ENCODE assay signal across 24 cellular contexts in the genomic region with DNA sequence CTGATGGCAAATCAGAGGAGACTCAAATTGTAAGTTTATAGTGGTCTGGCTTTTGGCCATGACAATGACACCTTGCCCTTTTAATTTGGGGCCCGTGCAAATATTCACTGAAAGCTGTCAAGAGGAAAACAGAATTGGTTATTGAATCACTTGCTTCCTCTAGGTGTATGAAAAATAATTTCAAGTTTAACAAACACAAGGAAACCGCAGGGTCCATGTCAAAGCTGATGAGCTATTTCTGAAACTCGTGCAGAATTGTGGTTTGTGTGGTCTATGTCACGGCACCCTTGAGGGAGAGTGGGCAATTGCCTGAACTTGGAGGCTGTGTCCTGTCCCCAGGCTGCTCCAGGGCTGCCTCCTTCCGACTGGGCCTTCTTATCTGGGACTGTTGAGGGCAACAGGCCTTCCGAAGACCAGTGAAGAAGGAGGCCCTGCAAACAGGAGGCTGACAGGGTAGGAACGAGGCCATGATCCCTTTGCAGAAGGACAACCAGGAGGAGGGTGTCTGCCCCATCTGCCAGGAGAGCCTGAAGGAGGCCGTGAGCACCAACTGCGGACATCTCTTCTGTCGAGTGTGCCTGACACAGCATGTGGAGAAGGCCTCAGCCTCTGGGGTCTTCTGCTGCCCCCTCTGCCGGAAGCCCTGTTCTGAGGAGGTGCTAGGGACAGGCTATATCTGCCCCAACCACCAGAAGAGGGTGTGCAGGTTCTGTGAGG. TPM values are rescaled to one million over a fixed set of nuclear protein-coding genes. Genes with fewer than 3 reads are reported as not detected.
DNase-seq lines count a peak whose midpoint lies in the region; ATAC-seq and TF ChIP-seq lines count a peak whose summit lies in the region.
"Had no signal": no experiment of that assay in that cellular context is flagged by ENCODE, and none has a peak within 500 bp of the region (broad histone marks: within the 10 kb centered on the region; RNA-seq: fewer than 3 reads in every experiment).

No MANE protein-coding gene starts in this region.

- H3K4me3 ChIP-seq in HEK293 (ENCODE audit: low read depth, low read length) (no peak overlapping the region), colonic mucosa (peak overlapping the region; percentile 16), lower lobe of right lung (no peak overlapping the region)
- H3K4me3 ChIP-seq: breast epithelium, coronary artery, right atrium auricular region, suprapubic skin had no signal

- no peaks in the 10 kb centered on the region for H3K9me3 Mint-ChIP-seq in activated CD4-positive, alpha-beta T cell treated with anti-CD3 and anti-CD28 coated beads for 36 hours (ENCODE audit: low read depth)
- H3K9me3 Mint-ChIP-seq: H9; memory B cell; naive B cell; T-helper 2 cell treated with Interferon-gamma antibody and Interleukin-4, amounts not matched to agents 5 μg/mL and 100 μg/mL, for 36 hours had no signal

- peaks cover 6% of the 10 kb centered on the region for H3K4me1 Mint-ChIP-seq in activated CD4-positive, alpha-beta T cell treated with anti-CD3 and anti-CD28 coated beads for 36 hours
- H3K4me1 Mint-ChIP-seq: H9, memory B cell, naive B cell had no signal

- peak; percentile 18 for DNase-seq in activated CD4-positive, alpha-beta T cell treated with anti-CD3 and anti-CD28 coated beads for 36 hours
- no peak for DNase-seq in activated CD4-positive, alpha-beta T cell treated with anti-CD3 and anti-CD28 coated beads, Interleukin-2, amount 50 U/mL, for 48 hours
- peak; percentile 21 for DNase-seq in colonic mucosa
- no peak for DNase-seq in lower lobe of right lung
- DNase-seq: activated effector memory CD4-positive, alpha-beta T cell treated with anti-CD3 and anti-CD28 coated beads, Interleukin-2, amount 50 U/mL, for 16 hours; Calu3; EL; H9; naive B cell; NCI-H1436 treated with DMSO at 0.1 percent for 48 hours; NCI-H524 treated with DMSO at 0.1 percent for 48 hours; SK-N-SH; stimulated activated CD8-positive, alpha-beta memory T cell treated with anti-CD3 and anti-CD28 coated beads, Interleukin-4, amount 100 ng/mL, for 48 hours had no signal

- H3K9me3 ChIP-seq in HEK293 (ENCODE audit: control insufficient read depth, insufficient read depth, low read depth, low read length) (no peaks in the 10 kb centered on the region), colonic mucosa (no peaks in the 10 kb centered on the region), lower lobe of right lung (no peaks in the 10 kb centered on the region)
- H3K9me3 ChIP-seq: breast epithelium, right atrium auricular region, SK-N-SH, suprapubic skin had no signal

- TF ChIP-seq CTCF in HEK293 (tag by site-specific recombination; IDR thresholded peaks at IDR 0.05) (no peak), colonic mucosa (IDR thresholded peaks at IDR 0.05) (no peak), lower lobe of right lung (IDR thresholded peaks at IDR 0.05) (no peak)

- CTCF ChIA-PET in activated CD4-positive, alpha-beta T cell treated with anti-CD3 and anti-CD28 coated beads for 36 hours (lab: Charles Lee), result interaction anchor here (2.2 kb wide), 1 partner anchor 32 kb away, joined by 10 read pairs; no protein-coding TSS in a partner anchor
- CTCF ChIA-PET in HEK293 (lab: Yijun Ruan, JAX), result interaction anchor here (1.2 to 8.4 kb wide), 2 partner anchors 14 to 32 kb away, joined by 6 to 200 read pairs; no protein-coding TSS in a partner anchor

- peaks cover 40% of the 10 kb centered on the region for H3K27me3 Mint-ChIP-seq in activated CD4-positive, alpha-beta T cell treated with anti-CD3 and anti-CD28 coated beads for 36 hours

- no peaks in the 10 kb centered on the region for H3K36me3 ChIP-seq in HEK293 (ENCODE audit: control insufficient read depth in 2 of 2, insufficient read depth in 1 of 2, low read length in 2 of 2)
- no peaks in the 10 kb centered on the region for H3K36me3 ChIP-seq in colonic mucosa
- H3K36me3 ChIP-seq in lower lobe of right lung, result no peaks in the 10 kb centered on the region
- H3K36me3 ChIP-seq: breast epithelium, right atrium auricular region, suprapubic skin had no signal

- H3K36me3 Mint-ChIP-seq in activated CD4-positive, alpha-beta T cell treated with anti-CD3 and anti-CD28 coated beads for 36 hours (ENCODE audit: low read depth), result no peaks in the 10 kb centered on the region
- H3K36me3 Mint-ChIP-seq: memory B cell, naive B cell had no signal

- no peak overlapping the region for H3K4me3 Mint-ChIP-seq in activated CD4-positive, alpha-beta T cell treated with anti-CD3 and anti-CD28 coated beads for 36 hours
- H3K4me3 Mint-ChIP-seq: H9; memory B cell; naive B cell; T-helper 2 cell treated with Interferon-gamma antibody and Interleukin-4, amounts not matched to agents 5 μg/mL and 100 μg/mL, for 36 hours had no signal

- H3K27ac ChIP-seq in HEK293 (ENCODE audit: extremely low read depth, low read depth, low read length) (no peak overlapping the region), colonic mucosa (peak overlapping the region; percentile 41), lower lobe of right lung (no peak overlapping the region)
- H3K27ac ChIP-seq: breast epithelium, coronary artery, right atrium auricular region, suprapubic skin had no signal

- H3K27ac Mint-ChIP-seq in activated CD4-positive, alpha-beta T cell treated with anti-CD3 and anti-CD28 coated beads for 36 hours, result no peak overlapping the region
- H3K27ac Mint-ChIP-seq: H9; memory B cell; T-helper 2 cell treated with Interferon-gamma antibody and Interleukin-4, amounts not matched to agents 5 μg/mL and 100 μg/mL, for 36 hours had no signal

- ATAC-seq in activated CD4-positive, alpha-beta T cell treated with anti-CD3 and anti-CD28 coated beads for 36 hours, result peak; percentile 47
- ATAC-seq in HG03521 (IDR thresholded peaks at IDR 0.05; ENCODE audit: unreplicated experiment) (no peak), lower lobe of right lung (no peak)

- H3K9ac ChIP-seq in colonic mucosa (ENCODE audit: low read depth in 2 of 2, low read length in 2 of 2), result no peak overlapping the region
- H3K9ac ChIP-seq: SK-N-SH had no signal

- no peaks in the 10 kb centered on the region for H3K27me3 ChIP-seq in colonic mucosa
- peaks cover 18% of the 10 kb centered on the region for H3K27me3 ChIP-seq in lower lobe of right lung (ENCODE audit: low read depth)
- H3K27me3 ChIP-seq: right atrium auricular region had no signal

- intact Hi-C loops in activated CD4-positive, alpha-beta T cell treated with anti-CD3 and anti-CD28 coated beads for 36 hours (cut with DNase I, micrococcal nuclease), result no loop called here
- intact Hi-C loops in colonic mucosa (cut with DNase I) (loop anchor here (5.0 kb wide), 1 partner anchor 36 kb away; no protein-coding TSS in a partner anchor), lower lobe of right lung (cut with DNase I) (no loop called here)

- POLR2A ChIA-PET in activated CD4-positive, alpha-beta T cell treated with anti-CD3 and anti-CD28 coated beads for 36 hours (lab: Charles Lee), result no interaction called here
- POLR2A ChIA-PET in HEK293 (lab: Yijun Ruan, JAX), result no interaction called here

- no peaks in the 10 kb centered on the region for H3K4me1 ChIP-seq in HEK293 (ENCODE audit: control insufficient read depth, insufficient read depth, low read length)
- H3K4me1 ChIP-seq in colonic mucosa, result no peaks in the 10 kb centered on the region
- no peaks in the 10 kb centered on the region for H3K4me1 ChIP-seq in lower lobe of right lung
- H3K4me1 ChIP-seq: breast epithelium, right atrium auricular region, suprapubic skin had no signal

TF ChIP-seq in HEK293, 187 proteins besides CTCF, POLR2A, EP300 and RAD21:
- TF ChIP-seq ZNF707 (tag by site-specific recombination; IDR thresholded peaks at IDR 0.05), result peak; percentile 72
- TF ChIP-seq ZNF114 (tag by site-specific recombination; IDR thresholded peaks at IDR 0.05), result no peak
TF ChIP-seq in HEK293: peak in this region for 1.

RNA-seq across cellular contexts. Expression of a gene that starts 0.8 kb away (rescaled TPM):
- not detected for total RNA-seq in activated CD4-positive, alpha-beta T cell treated with anti-CD3 and anti-CD28 coated beads for 36 hours
- total RNA-seq in colonic mucosa, result 10 to 100 TPM; 10.7 to 17.0 TPM
- not detected for total RNA-seq in lower lobe of right lung
- total RNA-seq: A172, Calu3, H9, osteocyte, right atrium auricular region, RPMI7951, suprapubic skin had no signal

RNA-seq across cellular contexts. Expression of a gene that starts 23.8 kb away (rescaled TPM):
- total RNA-seq in activated CD4-positive, alpha-beta T cell treated with anti-CD3 and anti-CD28 coated beads for 36 hours, result not detected
- total RNA-seq in colonic mucosa (10 to 100 TPM; 44.4 to 51.2 TPM), lower lobe of right lung (0.62 TPM)
- total RNA-seq: A172, H9, osteocyte, right atrium auricular region, RPMI7951 had no signal

RNA-seq across cellular contexts. Expression of a gene that starts 24.3 kb away (rescaled TPM):
- total RNA-seq in activated CD4-positive, alpha-beta T cell treated with anti-CD3 and anti-CD28 coated beads for 36 hours, result under 1 TPM; 0.11 to 0.16 TPM
- total RNA-seq in colonic mucosa (1 to 10 TPM; 3.8 to 3.9 TPM), lower lobe of right lung (not detected)
- total RNA-seq: A172, breast epithelium, osteocyte, right atrium auricular region, RPMI7951 had no signal

RNA-seq across cellular contexts. Expression of a gene that starts 26.6 kb away (rescaled TPM):
- total RNA-seq in activated CD4-positive, alpha-beta T cell treated with anti-CD3 and anti-CD28 coated beads for 36 hours, result under 1 TPM; 0.18 to 0.26 TPM
- total RNA-seq in colonic mucosa (10 to 100 TPM; 26.8 to 47.3 TPM), lower lobe of right lung (not detected)
- total RNA-seq: A172, osteocyte, right atrium auricular region, RPMI7951 had no signal

Comparison
In these comparisons a context has a peak if more than half of its experiments do, and no peak if none do; other contexts are left out.
1. DNase-seq: peak in activated CD4-positive, alpha-beta T cell treated with anti-CD3 and anti-CD28 coated beads for 36 hours (single experiment) and colonic mucosa (single experiment); none in activated CD4-positive, alpha-beta T cell treated with anti-CD3 and anti-CD28 coated beads, Interleukin-2, amount 50 U/mL, for 48 hours (0 of 2) and lower lobe of right lung (single experiment).
2. RNA of a gene that starts 0.8 kb away (total RNA-seq): 10.7 to 17.0 TPM in colonic mucosa; not detected in lower lobe of right lung (single experiment) and not detected in activated CD4-positive, alpha-beta T cell treated with anti-CD3 and anti-CD28 coated beads for 36 hours; every median in the first group is over 10 times any median in the second.
3. RNA of a gene that starts 23.8 kb away (total RNA-seq): 44.4 to 51.2 TPM in colonic mucosa; 0.62 TPM in lower lobe of right lung (single experiment) and not detected in activated CD4-positive, alpha-beta T cell treated with anti-CD3 and anti-CD28 coated beads for 36 hours; every median in the first group is over 10 times any median in the second.